40 cellular contexts compared by ENCODE assay signal in genomic region chr21:29947119-29947518, GRCh38. TPM values are rescaled to one million over a fixed set of nuclear protein-coding genes. Genes with fewer than 3 reads are reported as not detected.
"Had no signal": no experiment of that assay in that cellular context is flagged by ENCODE, and none has a peak within 500 bp of the region (broad histone marks: within the 10 kb centered on the region; RNA-seq: fewer than 3 reads in every experiment).

No MANE protein-coding gene starts in this region.

- H3K36me3 ChIP-seq: ascending aorta, cardiac muscle cell had no signal

- H3K4me3 Mint-ChIP-seq: activated CD4-positive, alpha-beta memory T cell treated with anti-CD3 and anti-CD28 coated beads, Interleukin-2, amount 10 ng/mL, durations not matched to agents 7 days and 5 days; activated CD4-positive, alpha-beta T cell treated with anti-CD3 and anti-CD28 coated beads for 36 hours; activated CD4-positive, alpha-beta T cell treated with anti-CD3 and anti-CD28 coated beads, Interleukin-2, amount 10 ng/mL, durations not matched to agents 7 days and 5 days; activated CD8-positive, alpha-beta memory T cell treated with anti-CD3 and anti-CD28 coated beads, Interleukin-2, amount 10 ng/mL, durations not matched to agents 7 days and 5 days; activated CD8-positive, alpha-beta T cell treated with anti-CD3 and anti-CD28 coated beads, Interleukin-2, amount 10 ng/mL, durations not matched to agents 7 days and 5 days; activated naive CD4-positive, alpha-beta T cell treated with anti-CD3 and anti-CD28 coated beads, Interleukin-2, amount 10 ng/mL, durations not matched to agents 7 days and 5 days; activated naive CD4-positive, alpha-beta T cell treated with anti-CD3 and anti-CD28 coated beads, Interleukin-2, amount 50 U/mL, for 24 hours; activated naive CD8-positive, alpha-beta T cell; activated naive CD8-positive, alpha-beta T cell treated with anti-CD3 and anti-CD28 coated beads, Interleukin-2, amount 10 ng/mL, durations not matched to agents 7 days and 5 days; activated naive CD8-positive, alpha-beta T cell treated with anti-CD3 and anti-CD28 coated beads, Interleukin-2, amount 50 U/mL, for 24 hours; activated T-cell treated with anti-CD3 and anti-CD28 coated beads, Interleukin-2, amount 50 U/mL, for 4 hours; activated T-cell treated with anti-CD3 and anti-CD28 coated beads, Interleukin-2, amount 50 U/mL, for 72 hours; activated T-helper 1 cell treated with anti-CD3 and anti-CD28 coated beads, Interleukin-12 subunit alpha, Interleukin-12 subunit beta, Interleukin-2, Interleukin-4 antibody, amounts not matched to agents 30 ng/mL and 10 ng/mL and 1 ng/mL, durations not matched to agents 14 hours and 24 hours and 36 hours; activated T-helper 17 cell treated with anti-CD3 and anti-CD28 coated beads, Interleukin-2, amount 50 U/mL, for 72 hours; brain; central memory CD8-positive, alpha-beta T cell; T-helper 1 cell treated with Interleukin-12 subunit alpha and Interleukin-12 subunit beta and Interleukin-4 antibody, amounts not matched to agents 30 μg/mL and 1 μg/mL, for 36 hours; T-helper 2 cell treated with Interferon-gamma antibody and Interleukin-4, amounts not matched to agents 5 μg/mL and 100 μg/mL, for 36 hours had no signal

- H3K27me3 ChIP-seq: ascending aorta had no signal

- FAIRE-seq: bronchial epithelial cell, TTC549 had no signal

- H3K27ac ChIP-seq: ascending aorta, cardiac muscle cell, VCaP had no signal

- H3K27ac Mint-ChIP-seq: activated CD4-positive, alpha-beta memory T cell treated with anti-CD3 and anti-CD28 coated beads, Interleukin-2, amount 10 ng/mL, durations not matched to agents 7 days and 5 days; activated CD4-positive, alpha-beta T cell treated with anti-CD3 and anti-CD28 coated beads for 36 hours; activated CD4-positive, alpha-beta T cell treated with anti-CD3 and anti-CD28 coated beads, Interleukin-2, amount 10 ng/mL, durations not matched to agents 7 days and 5 days; activated CD8-positive, alpha-beta memory T cell treated with anti-CD3 and anti-CD28 coated beads, Interleukin-2, amount 10 ng/mL, durations not matched to agents 7 days and 5 days; activated CD8-positive, alpha-beta T cell treated with anti-CD3 and anti-CD28 coated beads, Interleukin-2, amount 10 ng/mL, durations not matched to agents 7 days and 5 days; activated naive CD4-positive, alpha-beta T cell treated with anti-CD3 and anti-CD28 coated beads, Interleukin-2, amount 10 ng/mL, durations not matched to agents 7 days and 5 days; activated naive CD4-positive, alpha-beta T cell treated with anti-CD3 and anti-CD28 coated beads, Interleukin-2, amount 50 U/mL, for 24 hours; activated naive CD8-positive, alpha-beta T cell; activated naive CD8-positive, alpha-beta T cell treated with anti-CD3 and anti-CD28 coated beads, Interleukin-2, amount 10 ng/mL, durations not matched to agents 7 days and 5 days; activated naive CD8-positive, alpha-beta T cell treated with anti-CD3 and anti-CD28 coated beads, Interleukin-2, amount 50 U/mL, for 24 hours; activated T-cell treated with anti-CD3 and anti-CD28 coated beads, Interleukin-2, amount 50 U/mL, for 72 hours; activated T-helper 1 cell treated with anti-CD3 and anti-CD28 coated beads, Interleukin-12 subunit alpha, Interleukin-12 subunit beta, Interleukin-2, Interleukin-4 antibody, amounts not matched to agents 30 ng/mL and 10 ng/mL and 1 ng/mL, durations not matched to agents 14 hours and 24 hours and 36 hours; activated T-helper 17 cell treated with anti-CD3 and anti-CD28 coated beads, Interleukin-2, amount 50 U/mL, for 72 hours; brain; T-helper 1 cell treated with Interleukin-12 subunit alpha and Interleukin-12 subunit beta and Interleukin-4 antibody, amounts not matched to agents 30 μg/mL and 1 μg/mL, for 36 hours; T-helper 2 cell treated with Interferon-gamma antibody and Interleukin-4, amounts not matched to agents 5 μg/mL and 100 μg/mL, for 36 hours had no signal

- H3K9me3 ChIP-seq: ascending aorta had no signal

- H3K4me3 ChIP-seq: ascending aorta, cardiac muscle cell had no signal

- H3K9me3 Mint-ChIP-seq: activated CD4-positive, alpha-beta memory T cell treated with anti-CD3 and anti-CD28 coated beads, Interleukin-2, amount 10 ng/mL, durations not matched to agents 7 days and 5 days; activated CD4-positive, alpha-beta T cell treated with anti-CD3 and anti-CD28 coated beads, Interleukin-2, amount 10 ng/mL, durations not matched to agents 7 days and 5 days; activated naive CD4-positive, alpha-beta T cell treated with anti-CD3 and anti-CD28 coated beads, Interleukin-2, amount 10 ng/mL, durations not matched to agents 7 days and 5 days; activated naive CD8-positive, alpha-beta T cell treated with anti-CD3 and anti-CD28 coated beads, Interleukin-2, amount 10 ng/mL, durations not matched to agents 7 days and 5 days; activated naive CD8-positive, alpha-beta T cell treated with anti-CD3 and anti-CD28 coated beads, Interleukin-2, amount 50 U/mL, for 24 hours; activated T-cell treated with anti-CD3 and anti-CD28 coated beads, Interleukin-2, amount 50 U/mL, for 4 hours; activated T-cell treated with anti-CD3 and anti-CD28 coated beads, Interleukin-2, amount 50 U/mL, for 72 hours; activated T-helper 1 cell treated with anti-CD3 and anti-CD28 coated beads, Interleukin-12 subunit alpha, Interleukin-12 subunit beta, Interleukin-2, Interleukin-4 antibody, amounts not matched to agents 30 ng/mL and 10 ng/mL and 1 ng/mL, durations not matched to agents 14 hours and 24 hours and 36 hours; T-helper 1 cell treated with Interleukin-12 subunit alpha and Interleukin-12 subunit beta and Interleukin-4 antibody, amounts not matched to agents 30 μg/mL and 1 μg/mL, for 36 hours; T-helper 2 cell treated with Interferon-gamma antibody and Interleukin-4, amounts not matched to agents 5 μg/mL and 100 μg/mL, for 36 hours had no signal

- H3K36me3 Mint-ChIP-seq: activated CD8-positive, alpha-beta memory T cell treated with anti-CD3 and anti-CD28 coated beads, Interleukin-2, amount 10 ng/mL, durations not matched to agents 7 days and 5 days; activated naive CD4-positive, alpha-beta T cell treated with anti-CD3 and anti-CD28 coated beads, Interleukin-2, amount 10 ng/mL, durations not matched to agents 7 days and 5 days; activated naive CD4-positive, alpha-beta T cell treated with anti-CD3 and anti-CD28 coated beads, Interleukin-2, amount 50 U/mL, for 24 hours; activated naive CD8-positive, alpha-beta T cell; activated naive CD8-positive, alpha-beta T cell treated with anti-CD3 and anti-CD28 coated beads, Interleukin-2, amount 10 ng/mL, durations not matched to agents 7 days and 5 days; brain had no signal

- H3K27me3 Mint-ChIP-seq: activated CD4-positive, alpha-beta memory T cell treated with anti-CD3 and anti-CD28 coated beads, Interleukin-2, amount 10 ng/mL, durations not matched to agents 7 days and 5 days; activated CD8-positive, alpha-beta memory T cell treated with anti-CD3 and anti-CD28 coated beads, Interleukin-2, amount 10 ng/mL, durations not matched to agents 7 days and 5 days; activated naive CD4-positive, alpha-beta T cell treated with anti-CD3 and anti-CD28 coated beads, Interleukin-2, amount 10 ng/mL, durations not matched to agents 7 days and 5 days; central memory CD8-positive, alpha-beta T cell had no signal

- H3K4me1 Mint-ChIP-seq: activated CD4-positive, alpha-beta memory T cell treated with anti-CD3 and anti-CD28 coated beads, Interleukin-2, amount 10 ng/mL, durations not matched to agents 7 days and 5 days; activated CD4-positive, alpha-beta T cell treated with anti-CD3 and anti-CD28 coated beads for 36 hours; activated CD4-positive, alpha-beta T cell treated with anti-CD3 and anti-CD28 coated beads, Interleukin-2, amount 10 ng/mL, durations not matched to agents 7 days and 5 days; activated CD8-positive, alpha-beta memory T cell treated with anti-CD3 and anti-CD28 coated beads, Interleukin-2, amount 10 ng/mL, durations not matched to agents 7 days and 5 days; activated naive CD4-positive, alpha-beta T cell treated with anti-CD3 and anti-CD28 coated beads, Interleukin-2, amount 10 ng/mL, durations not matched to agents 7 days and 5 days; activated naive CD4-positive, alpha-beta T cell treated with anti-CD3 and anti-CD28 coated beads, Interleukin-2, amount 50 U/mL, for 24 hours; activated naive CD8-positive, alpha-beta T cell treated with anti-CD3 and anti-CD28 coated beads, Interleukin-2, amount 10 ng/mL, durations not matched to agents 7 days and 5 days; activated naive CD8-positive, alpha-beta T cell treated with anti-CD3 and anti-CD28 coated beads, Interleukin-2, amount 50 U/mL, for 24 hours; activated T-helper 17 cell treated with anti-CD3 and anti-CD28 coated beads, Interleukin-2, amount 50 U/mL, for 72 hours; brain; central memory CD8-positive, alpha-beta T cell had no signal

- ATAC-seq: activated CD4-positive, alpha-beta T cell treated with anti-CD3 and anti-CD28 coated beads for 36 hours; activated CD4-positive, CD25-positive, alpha-beta regulatory T cell treated with anti-CD3 and anti-CD28 coated beads, Interleukin-2, amount 50 U/mL, for 24 hours; activated CD8-positive, alpha-beta memory T cell treated with anti-CD3 and anti-CD28 coated beads, Interleukin-2, amount 10 ng/mL, durations not matched to agents 7 days and 5 days; activated CD8-positive, alpha-beta T cell treated with anti-CD3 and anti-CD28 coated beads, Interleukin-2, amount 10 ng/mL, durations not matched to agents 7 days and 5 days; activated naive CD8-positive, alpha-beta T cell treated with anti-CD3 and anti-CD28 coated beads, Interleukin-2, amount 50 U/mL, for 24 hours; activated T-cell treated with anti-CD3 and anti-CD28 coated beads, Interleukin-2, amount 50 U/mL, for 4 hours; activated T-cell treated with anti-CD3 and anti-CD28 coated beads, Interleukin-2, amount 50 U/mL, for 72 hours; activated T-helper 17 cell treated with anti-CD3 and anti-CD28 coated beads, Interleukin-2, amount 50 U/mL, for 72 hours had no signal

- H3K4me1 ChIP-seq: ascending aorta had no signal

- DNase-seq: activated CD4-positive, alpha-beta memory T cell treated with anti-CD3 and anti-CD28 coated beads, Interleukin-2, amount 10 ng/mL, durations not matched to agents 7 days and 5 days; activated CD4-positive, alpha-beta T cell treated with anti-CD3 and anti-CD28 coated beads for 1 hour; activated CD4-positive, alpha-beta T cell treated with anti-CD3 and anti-CD28 coated beads for 36 hours; activated CD4-positive, alpha-beta T cell treated with anti-CD3 and anti-CD28 coated beads for 48 hours; activated CD4-positive, alpha-beta T cell treated with anti-CD3 and anti-CD28 coated beads, Interleukin-2, amount 10 ng/mL, durations not matched to agents 7 days and 5 days; activated CD4-positive, alpha-beta T cell treated with anti-CD3 and anti-CD28 coated beads, Interleukin-2, amount 50 U/mL, for 48 hours; activated CD4-positive, CD25-positive, alpha-beta regulatory T cell; activated CD8-positive, alpha-beta memory T cell treated with anti-CD3 and anti-CD28 coated beads for 24 hours; activated CD8-positive, alpha-beta memory T cell treated with anti-CD3 and anti-CD28 coated beads, Interleukin-2, amount 10 ng/mL, durations not matched to agents 7 days and 5 days; activated CD8-positive, alpha-beta memory T cell treated with anti-CD3 and anti-CD28 coated beads, Interleukin-2, amount 50 U/mL, for 48 hours; activated CD8-positive, alpha-beta T cell treated with anti-CD3 and anti-CD28 coated beads, Interleukin-2, amount 10 ng/mL, durations not matched to agents 7 days and 5 days; activated effector memory CD4-positive, alpha-beta T cell treated with Interleukin-2 at 50 U/mL for 16 hours; activated gamma-delta T cell; activated naive CD4-positive, alpha-beta T cell treated with anti-CD3 and anti-CD28 coated beads, Interleukin-2, amount 10 ng/mL, durations not matched to agents 7 days and 5 days; activated naive CD4-positive, alpha-beta T cell treated with Interleukin-2 at 50 U/mL for 16 hours; activated naive CD8-positive, alpha-beta T cell treated with anti-CD3 and anti-CD28 coated beads, Interleukin-2, amount 10 ng/mL, durations not matched to agents 7 days and 5 days; activated naive CD8-positive, alpha-beta T cell treated with anti-CD3 and anti-CD28 coated beads, Interleukin-2, amount 50 U/mL, for 24 hours; activated T-cell treated with anti-CD3 and anti-CD28 coated beads, Interleukin-2, amount 50 U/mL, for 4 hours; activated T-cell treated with anti-CD3 and anti-CD28 coated beads, Interleukin-2, amount 50 U/mL, for 72 hours; amygdala; anterior cingulate cortex; caudate nucleus; cerebellar nuclear complex; T-helper 1 cell; T-helper 2 cell; T-helper 9 cell had no signal

RNA-seq across cellular contexts. Expression of gene GRIK1, which starts 7.3 kb away (rescaled TPM):
- total RNA-seq: activated CD4-positive, alpha-beta memory T cell treated with anti-CD3 and anti-CD28 coated beads, Interleukin-2, amount 10 ng/mL, durations not matched to agents 7 days and 5 days; activated CD4-positive, alpha-beta T cell treated with anti-CD3 and anti-CD28 coated beads for 36 hours; activated CD4-positive, alpha-beta T cell treated with anti-CD3 and anti-CD28 coated beads, Interleukin-2, amount 10 ng/mL, durations not matched to agents 7 days and 5 days; activated CD8-positive, alpha-beta memory T cell treated with anti-CD3 and anti-CD28 coated beads, Interleukin-2, amount 10 ng/mL, durations not matched to agents 7 days and 5 days; activated CD8-positive, alpha-beta T cell treated with anti-CD3 and anti-CD28 coated beads, Interleukin-2, amount 10 ng/mL, durations not matched to agents 7 days and 5 days; activated naive CD8-positive, alpha-beta T cell treated with anti-CD3 and anti-CD28 coated beads, Interleukin-2, amount 10 ng/mL, durations not matched to agents 7 days and 5 days; activated T-cell treated with anti-CD3 and anti-CD28 coated beads, Interleukin-2, amount 50 U/mL, for 4 hours; activated T-cell treated with anti-CD3 and anti-CD28 coated beads, Interleukin-2, amount 50 U/mL, for 72 hours; activated T-helper 1 cell treated with anti-CD3 and anti-CD28 coated beads, Interleukin-12 subunit alpha, Interleukin-12 subunit beta, Interleukin-2, Interleukin-4 antibody, amounts not matched to agents 30 ng/mL and 10 ng/mL and 1 ng/mL, durations not matched to agents 14 hours and 24 hours and 36 hours; activated T-helper 17 cell treated with anti-CD3 and anti-CD28 coated beads, Interleukin-2, amount 50 U/mL, for 72 hours; ascending aorta; bronchial epithelial cell; cardiac muscle cell had no signal
